In the genomic region with DNA sequence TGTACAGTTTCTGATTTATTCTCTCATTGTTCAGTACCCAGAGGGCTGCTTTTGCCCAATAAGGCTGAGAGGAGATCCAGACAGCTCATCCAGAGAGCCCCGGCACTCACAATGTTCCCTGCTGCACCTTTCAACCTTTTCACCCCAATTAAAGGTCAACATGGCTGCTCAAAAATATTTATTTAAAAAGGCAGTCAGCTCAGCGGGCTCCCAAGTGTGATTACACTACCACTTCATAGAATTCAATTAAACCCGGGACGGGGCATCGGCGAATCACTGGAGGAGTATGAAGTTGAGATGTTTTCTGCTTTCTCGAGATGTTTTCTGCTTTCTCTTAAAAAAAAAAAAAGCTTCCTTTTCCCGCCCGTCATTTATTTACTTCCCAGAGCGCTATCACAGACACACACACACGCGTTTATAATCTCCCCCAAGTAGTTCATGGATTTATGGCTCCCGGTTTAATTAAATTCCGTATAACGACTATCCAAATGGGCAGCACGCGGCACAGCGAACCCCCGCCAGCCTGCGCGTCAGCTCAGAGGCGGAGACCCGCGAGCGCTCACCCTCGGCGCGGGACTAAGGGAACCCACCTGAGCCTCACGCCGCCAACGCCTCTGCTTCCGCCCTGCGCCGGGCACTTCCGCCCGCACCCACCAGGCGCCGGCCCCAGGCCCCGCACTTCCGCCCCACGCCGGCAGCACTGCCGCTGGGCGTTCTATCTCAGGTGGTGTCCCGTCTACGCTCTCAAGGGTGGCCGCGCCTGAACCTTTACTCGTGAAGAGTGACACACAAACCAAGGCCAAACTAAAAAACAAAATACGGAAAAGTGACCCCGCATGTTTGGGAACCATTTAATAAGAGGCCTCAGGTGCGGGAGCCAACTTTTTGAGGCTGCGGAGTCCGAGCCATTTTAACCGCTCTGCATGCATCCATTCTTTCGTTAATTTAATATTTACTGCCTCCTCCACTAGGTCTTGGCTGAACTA, we compare ENCODE assay signal across 9 cellular contexts. TPM values are rescaled to one million over a fixed set of nuclear protein-coding genes. Genes with fewer than 3 reads are reported as not detected.
DNase-seq lines count a peak whose midpoint lies in the region; ATAC-seq and TF ChIP-seq lines count a peak whose summit lies in the region.
"Had no signal": no experiment of that assay in that cellular context is flagged by ENCODE, and none has a peak within 500 bp of the region (broad histone marks: within the 10 kb centered on the region; RNA-seq: fewer than 3 reads in every experiment).

A gene (minus strand): TSS at position 642 of the 986 bp plus-strand sequence. CDS start 14,507 bp downstream, outside the sequence.

- H3K4me3 ChIP-seq in esophagus (ENCODE audit: low read depth in 1 of 2, low read length in 2 of 2) (peak within 1 kb of the TSS; percentile 65 to 71), neutrophil (ENCODE audit: low read depth in 1 of 2, low read length in 1 of 2) (peak within 1 kb of the TSS; percentile 52 to 59), thoracic aorta (peak within 1 kb of the TSS; percentile 72)

- WGBS in esophagus, 2 donors, result 19 to 20% methylated on average over 56 of the region's 56 CpGs

- H3K27ac ChIP-seq in esophagus (ENCODE audit: low read depth in 2 of 2, low read length in 1 of 2) (peak within 1 kb of the TSS in 1 of 2 donors; percentile 57), neutrophil (no peak within 1 kb of the TSS), thoracic aorta (no peak within 1 kb of the TSS)

- H3K36me3 ChIP-seq in esophagus (ENCODE audit: control insufficient read depth in 2 of 2, insufficient read depth in 2 of 2, low read length in 1 of 2), result no peaks in the 10 kb centered on the region
- H3K36me3 ChIP-seq in neutrophil, result no peaks in the 10 kb centered on the region
- H3K36me3 ChIP-seq in thoracic aorta, result no peaks in the 10 kb centered on the region

- TF ChIP-seq CTCF in neutrophil (IDR thresholded peaks at IDR 0.05) (no peak), thoracic aorta (IDR thresholded peaks at IDR 0.05) (peak; percentile 45)

- no peaks in the 10 kb centered on the region for H3K27me3 ChIP-seq in esophagus (ENCODE audit: control insufficient read depth in 1 of 2, insufficient read depth in 2 of 2, low read length in 2 of 2)
- no peaks in the 10 kb centered on the region for H3K27me3 ChIP-seq in neutrophil
- no peaks in the 10 kb centered on the region for H3K27me3 ChIP-seq in thoracic aorta (replicated peaks; ENCODE audit: insufficient read depth)

- ATAC-seq in HG03025 (IDR thresholded peaks at IDR 0.05; ENCODE audit: low FRiP score, unreplicated experiment) (peak; percentile 98), thoracic aorta (ENCODE audit: insufficient number of reproducible peaks, low FRiP score, low read depth) (no peak)

- H3K9me3 ChIP-seq in esophagus (ENCODE audit: control insufficient read depth in 2 of 2, insufficient read depth in 1 of 2, low read depth in 1 of 2, low read length in 1 of 2), result no peaks in the 10 kb centered on the region
- H3K9me3 ChIP-seq in neutrophil, result no peaks in the 10 kb centered on the region
- H3K9me3 ChIP-seq in thoracic aorta, result no peaks in the 10 kb centered on the region

- H3K4me1 ChIP-seq in esophagus (ENCODE audit: control insufficient read depth in 2 of 2, insufficient read depth in 2 of 2, low read length in 1 of 2) (no peaks in the 10 kb centered on the region), neutrophil (ENCODE audit: control insufficient read depth in 1 of 2, insufficient read depth in 1 of 2, low read depth in 1 of 2, low read length in 1 of 2) (peaks cover 3 to 9% of the 10 kb centered on the region in 2 experiments), thoracic aorta (ENCODE audit: control insufficient read depth in 1 of 2, low read depth in 2 of 2) (no peaks in the 10 kb centered on the region)

- DNase-seq in NCI-H2081 (lab: John Stamatoyannopoulos, UW), result peak; percentile 74 to 77
- no peak for DNase-seq in NCI-H2081 treated with DMSO at 0.1 percent for 48 hours (lab: John Stamatoyannopoulos, UW)
- DNase-seq in NCI-H82 treated with DMSO at 0.1 percent for 48 hours (lab: John Stamatoyannopoulos, UW; ENCODE audit: unreplicated experiment), result peak; percentile 28
- DNase-seq in activated T-cell treated with anti-CD3 and anti-CD28 coated beads for 1 hour (ENCODE audit: low read depth), result peak; percentile 28
- DNase-seq in thoracic aorta (ENCODE audit: low spot score), result no peak
- DNase-seq: DND-41 had no signal

RNA-seq across cellular contexts. Expression of the gene that starts here (rescaled TPM):
- polyA plus RNA-seq in esophagus, result 1 to 10 TPM; 4.1 to 4.5 TPM
- total RNA-seq in thoracic aorta, result 1 to 10 TPM; 1.1 to 2.0 TPM

Comparison
In these comparisons a context has a peak if more than half of its experiments do, and no peak if none do; other contexts are left out.
1. DNase-seq: peak in NCI-H2081 (2 of 2), NCI-H82 treated with DMSO at 0.1 percent for 48 hours (single experiment) and activated T-cell treated with anti-CD3 and anti-CD28 coated beads for 1 hour (single experiment); none in NCI-H2081 treated with DMSO at 0.1 percent for 48 hours (single experiment) and thoracic aorta (single experiment).
2. Peak in every context shown above with its lines, with median percentiles within 50 percentile points of each other: H3K4me3 ChIP-seq.